8 cellular contexts compared by ENCODE assay signal in genomic region chr17:82668631-82669099, GRCh38. TPM values are rescaled to one million over a fixed set of nuclear protein-coding genes. Genes with fewer than 3 reads are reported as not detected.
DNase-seq lines count a peak whose midpoint lies in the region; ATAC-seq and TF ChIP-seq lines count a peak whose summit lies in the region.
"Had no signal": no experiment of that assay in that cellular context is flagged by ENCODE, and none has a peak within 500 bp of the region (broad histone marks: within the 10 kb centered on the region; RNA-seq: fewer than 3 reads in every experiment).

No MANE protein-coding gene starts in this region.

- no peaks in the 10 kb centered on the region for H3K9me3 Mint-ChIP-seq in progenitor cell of endocrine pancreas (ENCODE audit: low read depth)
- H3K9me3 Mint-ChIP-seq: activated naive CD4-positive, alpha-beta T cell treated with anti-CD3 and anti-CD28 coated beads, Interleukin-2, amount 50 U/mL, for 24 hours had no signal

- no peaks in the 10 kb centered on the region for H3K9me3 ChIP-seq in cardiac muscle cell (ENCODE audit: low read depth)

- H3K27me3 ChIP-seq in cardiac muscle cell, result no peaks in the 10 kb centered on the region

- no peaks in the 10 kb centered on the region for H3K36me3 Mint-ChIP-seq in progenitor cell of endocrine pancreas (ENCODE audit: insufficient read depth)
- H3K36me3 Mint-ChIP-seq: activated naive CD4-positive, alpha-beta T cell treated with anti-CD3 and anti-CD28 coated beads, Interleukin-2, amount 50 U/mL, for 24 hours had no signal

- peaks cover 11% of the 10 kb centered on the region for H3K4me1 ChIP-seq in cardiac muscle cell (ENCODE audit: low read depth)

- H3K4me3 ChIP-seq in cardiac muscle cell, result no peak overlapping the region

- H3K27ac ChIP-seq in cardiac muscle cell, result no peak overlapping the region

- H3K36me3 ChIP-seq in cardiac muscle cell, result no peaks in the 10 kb centered on the region

- no peak overlapping the region for H3K4me3 Mint-ChIP-seq in progenitor cell of endocrine pancreas (ENCODE audit: low read depth)
- H3K4me3 Mint-ChIP-seq: activated naive CD4-positive, alpha-beta T cell treated with anti-CD3 and anti-CD28 coated beads, Interleukin-2, amount 50 U/mL, for 24 hours had no signal

- no peak overlapping the region for H3K27ac Mint-ChIP-seq in progenitor cell of endocrine pancreas
- H3K27ac Mint-ChIP-seq: activated naive CD4-positive, alpha-beta T cell treated with anti-CD3 and anti-CD28 coated beads, Interleukin-2, amount 50 U/mL, for 24 hours had no signal

- no peak for ATAC-seq in GM18873 (IDR thresholded peaks at IDR 0.05; ENCODE audit: low FRiP score, unreplicated experiment)

- TF ChIP-seq CTCF in GM12873 (IDR thresholded peaks at IDR 0.05; ENCODE audit: insufficient read depth, low read depth, low read length, missing control alignments) (peak; percentile 74), cardiac muscle cell (IDR thresholded peaks at IDR 0.05; ENCODE audit: low read depth, low read length) (peak; percentile 48), progenitor cell of endocrine pancreas (IDR thresholded peaks at IDR 0.05; ENCODE audit: unreplicated experiment) (peak; percentile 67)

- DNase-seq in NOMO-1 treated with DMSO at 0.1 percent for 48 hours (lab: John Stamatoyannopoulos, UW; ENCODE audit: unreplicated experiment), result peak; percentile 69
- DNase-seq in activated naive CD4-positive, alpha-beta T cell treated with Interleukin-2 at 50 U/mL for 16 hours, result peak; percentile 21
- DNase-seq in cardiac muscle cell (ENCODE audit: low read depth in 1 of 2, low spot score in 1 of 2), result peak; percentile 51 to 85
- DNase-seq in progenitor cell of endocrine pancreas (ENCODE audit: low spot score, unreplicated experiment), result peak; percentile 40
- no peak for DNase-seq in NCI-H2171 treated with DMSO at 0.1 percent for 48 hours (lab: John Stamatoyannopoulos, UW)

- H3K27me3 Mint-ChIP-seq in progenitor cell of endocrine pancreas, result no peaks in the 10 kb centered on the region
- H3K27me3 Mint-ChIP-seq: activated naive CD4-positive, alpha-beta T cell treated with anti-CD3 and anti-CD28 coated beads, Interleukin-2, amount 50 U/mL, for 24 hours had no signal

- H3K4me1 Mint-ChIP-seq in progenitor cell of endocrine pancreas (ENCODE audit: low read depth), result peaks cover 5% of the 10 kb centered on the region

RNA-seq across cellular contexts. Expression of gene WDR45B, which starts 20.4 kb away (rescaled TPM):
- total RNA-seq in cardiac muscle cell, result 83.2 and 111 TPM in 2 replicates
- 99.5 and 105 TPM in 2 replicates for polyA plus RNA-seq in cardiac muscle cell
- 75.8 and 77.6 TPM in 2 replicates for total RNA-seq in progenitor cell of endocrine pancreas

RNA-seq across cellular contexts. Expression of gene RAB40B, which starts 29.8 kb away (rescaled TPM):
- total RNA-seq in cardiac muscle cell, result 29.7 and 38.9 TPM in 2 replicates
- polyA plus RNA-seq in cardiac muscle cell, result 28.9 and 42.8 TPM in 2 replicates
- total RNA-seq in progenitor cell of endocrine pancreas, result 13.3 and 14.3 TPM in 2 replicates

RNA-seq across cellular contexts. Expression of gene FN3KRP, which starts 47.8 kb away (rescaled TPM):
- 10.9 and 18.6 TPM in 2 replicates for total RNA-seq in cardiac muscle cell
- 30.7 and 38.7 TPM in 2 replicates for polyA plus RNA-seq in cardiac muscle cell
- 31.8 and 34.2 TPM in 2 replicates for total RNA-seq in progenitor cell of endocrine pancreas
